Comparison of ENCODE assay signal across 31 cellular contexts in the genomic region with DNA sequence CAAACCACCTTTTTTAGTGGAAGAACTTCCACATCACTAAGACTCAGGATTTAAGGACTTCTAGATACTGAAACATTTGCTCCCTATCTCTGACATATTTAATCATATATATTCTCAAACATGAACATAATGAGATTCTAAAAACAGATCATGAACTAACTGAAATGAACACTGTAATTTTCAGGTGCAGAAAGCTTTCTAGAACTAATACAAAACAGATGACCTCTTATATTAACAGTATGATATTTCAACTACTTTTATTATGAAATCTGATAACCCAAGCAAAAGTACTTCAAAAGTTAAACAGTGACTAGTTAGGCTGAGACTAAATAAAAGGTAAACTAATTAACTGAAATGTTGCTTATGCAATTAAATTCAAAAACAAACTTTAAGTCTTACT.
"Had no signal": no experiment of that assay in that cellular context is flagged by ENCODE, and none has a peak within 500 bp of the region (broad histone marks: within the 10 kb centered on the region; RNA-seq: fewer than 3 reads in every experiment).

No MANE protein-coding gene starts in this region.

- H3K27ac Mint-ChIP-seq: activated CD4-positive, alpha-beta memory T cell treated with anti-CD3 and anti-CD28 coated beads for 36 hours; activated CD4-positive, alpha-beta T cell treated with anti-CD3 and anti-CD28 coated beads for 36 hours; activated naive CD4-positive, alpha-beta T cell treated with anti-CD3 and anti-CD28 coated beads for 36 hours; activated naive CD8-positive, alpha-beta T cell; activated naive CD8-positive, alpha-beta T cell treated with anti-CD3 and anti-CD28 coated beads, Interleukin-2, amount 50 U/mL, for 24 hours; activated T-helper 1 cell treated with anti-CD3 and anti-CD28 coated beads, Interleukin-12 subunit alpha, Interleukin-12 subunit beta, Interleukin-2, Interleukin-4 antibody, amounts not matched to agents 30 ng/mL and 10 ng/mL and 1 ng/mL, durations not matched to agents 14 hours and 24 hours and 36 hours; brain; WTC11 had no signal

- H3K4me1 ChIP-seq: SJCRH30 had no signal

- H3K27me3 Mint-ChIP-seq: activated CD4-positive, alpha-beta memory T cell treated with anti-CD3 and anti-CD28 coated beads for 36 hours; activated CD4-positive, alpha-beta T cell treated with anti-CD3 and anti-CD28 coated beads for 36 hours; activated naive CD8-positive, alpha-beta T cell; activated naive CD8-positive, alpha-beta T cell treated with anti-CD3 and anti-CD28 coated beads, Interleukin-2, amount 50 U/mL, for 24 hours; brain had no signal

- H3K9me3 Mint-ChIP-seq: activated CD4-positive, alpha-beta memory T cell treated with anti-CD3 and anti-CD28 coated beads for 36 hours; activated naive CD4-positive, alpha-beta T cell treated with anti-CD3 and anti-CD28 coated beads for 36 hours; activated naive CD8-positive, alpha-beta T cell treated with anti-CD3 and anti-CD28 coated beads, Interleukin-2, amount 50 U/mL, for 24 hours; activated T-cell treated with anti-CD3 and anti-CD28 coated beads, Interleukin-2, amount 50 U/mL, for 4 hours; activated T-helper 1 cell treated with anti-CD3 and anti-CD28 coated beads, Interleukin-12 subunit alpha, Interleukin-12 subunit beta, Interleukin-2, Interleukin-4 antibody, amounts not matched to agents 30 ng/mL and 10 ng/mL and 1 ng/mL, durations not matched to agents 14 hours and 24 hours and 36 hours; brain; WTC11 had no signal

- H3K4me3 Mint-ChIP-seq: activated CD4-positive, alpha-beta memory T cell treated with anti-CD3 and anti-CD28 coated beads for 36 hours; activated CD4-positive, alpha-beta T cell treated with anti-CD3 and anti-CD28 coated beads for 36 hours; activated naive CD4-positive, alpha-beta T cell treated with anti-CD3 and anti-CD28 coated beads for 36 hours; activated naive CD8-positive, alpha-beta T cell; activated naive CD8-positive, alpha-beta T cell treated with anti-CD3 and anti-CD28 coated beads, Interleukin-2, amount 50 U/mL, for 24 hours; activated T-cell treated with anti-CD3 and anti-CD28 coated beads, Interleukin-2, amount 50 U/mL, for 4 hours; activated T-helper 1 cell treated with anti-CD3 and anti-CD28 coated beads, Interleukin-12 subunit alpha, Interleukin-12 subunit beta, Interleukin-2, Interleukin-4 antibody, amounts not matched to agents 30 ng/mL and 10 ng/mL and 1 ng/mL, durations not matched to agents 14 hours and 24 hours and 36 hours; brain; WTC11 had no signal

- H3K36me3 Mint-ChIP-seq: activated naive CD8-positive, alpha-beta T cell; brain; WTC11 had no signal

- H3K27ac ChIP-seq: SJCRH30 had no signal

- H3K9me3 ChIP-seq: SJCRH30 had no signal

- DNase-seq: activated CD4-positive, alpha-beta memory T cell treated with anti-CD3 and anti-CD28 coated beads for 36 hours; activated CD4-positive, alpha-beta T cell treated with anti-CD3 and anti-CD28 coated beads for 36 hours; activated CD4-positive, alpha-beta T cell treated with anti-CD3 and anti-CD28 coated beads, Interleukin-2, amount 50 U/mL, for 1 hour; activated CD8-positive, alpha-beta memory T cell treated with anti-CD3 and anti-CD28 coated beads, Interleukin-2, amount 50 U/mL, for 4 hours; activated gamma-delta T cell treated with Interleukin-2 at 50 U/mL for 16 hours; activated naive CD4-positive, alpha-beta T cell treated with anti-CD3 and anti-CD28 coated beads for 36 hours; activated naive CD8-positive, alpha-beta T cell treated with anti-CD3 and anti-CD28 coated beads, Interleukin-2, amount 50 U/mL, for 24 hours; activated T-cell treated with anti-CD3 and anti-CD28 coated beads for 4 hours; activated T-cell treated with anti-CD3 and anti-CD28 coated beads, Interleukin-2, amount 50 U/mL, for 4 hours; anterior cingulate cortex; caudate nucleus; cerebellar nuclear complex; Karpas-422; KBM-7; NCI-H1105; NCI-H1417 treated with DMSO at 0.1 percent for 48 hours; NCI-H1694; NCI-H1930; NCI-H2081 treated with DMSO at 0.1 percent for 48 hours; NCI-H2171; NCI-H226; NCI-H446 treated with DMSO at 0.1 percent for 48 hours; NCI-H524; SHP77; SJCRH30; T1000 had no signal

- FAIRE-seq: bronchial epithelial cell had no signal

- H3K36me3 ChIP-seq: SJCRH30 had no signal

- H3K4me3 ChIP-seq: SJCRH30 had no signal

- H3K4me1 Mint-ChIP-seq: activated CD4-positive, alpha-beta T cell treated with anti-CD3 and anti-CD28 coated beads for 36 hours; activated naive CD8-positive, alpha-beta T cell treated with anti-CD3 and anti-CD28 coated beads, Interleukin-2, amount 50 U/mL, for 24 hours; WTC11 had no signal
